11 cellular contexts compared by ENCODE assay signal in the genomic region with DNA sequence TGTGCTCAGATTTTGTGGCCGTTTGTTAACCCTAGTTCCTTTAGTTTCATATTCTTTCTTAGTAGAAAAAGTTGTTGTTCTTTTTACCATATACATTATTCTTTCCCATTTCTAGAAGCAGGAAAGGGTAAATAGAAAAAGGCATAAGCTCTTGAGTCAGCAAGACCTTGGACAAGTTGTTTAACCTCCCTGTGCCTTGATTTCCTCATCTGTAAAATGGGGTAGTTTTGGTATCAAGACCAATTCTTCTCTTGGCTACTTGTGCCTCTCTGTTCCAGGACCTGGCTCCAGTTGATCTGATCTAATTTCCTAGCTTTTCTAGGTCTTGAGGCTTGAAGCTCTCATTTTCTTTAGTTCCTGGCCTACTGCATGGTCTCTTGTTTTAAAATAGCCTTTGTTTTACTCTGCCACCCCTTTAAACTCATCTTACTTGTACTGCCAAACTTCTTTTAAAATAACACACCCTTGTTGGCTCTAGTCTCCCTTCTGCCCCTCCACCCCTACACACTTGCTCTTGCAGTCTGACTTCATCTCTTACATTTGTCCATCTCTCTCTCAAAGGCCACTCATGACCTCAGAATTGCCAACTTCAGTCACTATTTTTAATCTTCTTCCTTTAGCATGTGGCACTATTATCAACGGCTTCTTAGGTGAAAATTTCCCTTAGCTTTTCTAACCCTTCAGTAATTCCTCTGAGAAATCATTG.
"Had no signal": no experiment of that assay in that cellular context is flagged by ENCODE, and none has a peak within 500 bp of the region (broad histone marks: within the 10 kb centered on the region; RNA-seq: fewer than 3 reads in every experiment).

No MANE protein-coding gene starts in this region.

- ATAC-seq: activated CD8-positive, alpha-beta T cell treated with anti-CD3 and anti-CD28 coated beads for 36 hours; foreskin keratinocyte had no signal

- H3K9me3 ChIP-seq: left lung, neutrophil had no signal

- H3K27ac Mint-ChIP-seq: activated CD8-positive, alpha-beta T cell treated with anti-CD3 and anti-CD28 coated beads for 36 hours; activated T-helper 1 cell treated with anti-CD3 and anti-CD28 coated beads, Interleukin-12 subunit alpha, Interleukin-12 subunit beta, Interleukin-2, Interleukin-4 antibody, amounts not matched to agents 30 ng/mL and 10 ng/mL and 1 ng/mL, durations not matched to agents 14 hours and 24 hours and 36 hours had no signal

- H3K27me3 Mint-ChIP-seq: activated CD8-positive, alpha-beta T cell treated with anti-CD3 and anti-CD28 coated beads for 36 hours had no signal

- H3K4me3 ChIP-seq: left lung had no signal

- H3K4me1 ChIP-seq: foreskin keratinocyte, left lung had no signal

- H3K36me3 ChIP-seq: neutrophil had no signal

- H3K27me3 ChIP-seq: foreskin keratinocyte, left lung, neutrophil had no signal

- DNase-seq: activated CD8-positive, alpha-beta memory T cell treated with anti-CD3 and anti-CD28 coated beads, Interleukin-2, amount 50 U/mL, for 48 hours; activated CD8-positive, alpha-beta T cell treated with anti-CD3 and anti-CD28 coated beads for 36 hours; activated naive CD4-positive, alpha-beta T cell; dermis blood vessel endothelial cell; foreskin keratinocyte; stimulated activated CD4-positive, alpha-beta T cell treated with anti-CD3 and anti-CD28 coated beads, Interleukin-2, amount 100 ng/mL, for 48 hours; stimulated activated naive CD4-positive, alpha-beta T cell treated with Interleukin-2 at 50 U/mL for 16 hours; T-helper 9 cell had no signal

- H3K4me3 Mint-ChIP-seq: activated CD8-positive, alpha-beta T cell treated with anti-CD3 and anti-CD28 coated beads for 36 hours; activated T-helper 1 cell treated with anti-CD3 and anti-CD28 coated beads, Interleukin-12 subunit alpha, Interleukin-12 subunit beta, Interleukin-2, Interleukin-4 antibody, amounts not matched to agents 30 ng/mL and 10 ng/mL and 1 ng/mL, durations not matched to agents 14 hours and 24 hours and 36 hours had no signal

- H3K9me3 Mint-ChIP-seq: activated CD8-positive, alpha-beta T cell treated with anti-CD3 and anti-CD28 coated beads for 36 hours had no signal

- H3K27ac ChIP-seq: foreskin keratinocyte, left lung, neutrophil had no signal
